ENCODE assay signal across 9 cellular contexts in genomic region chr1:18859560-18859959, GRCh38. TPM values are rescaled to one million over a fixed set of nuclear protein-coding genes. Genes with fewer than 3 reads are reported as not detected.
"Had no signal": no experiment of that assay in that cellular context is flagged by ENCODE, and none has a peak within 500 bp of the region (broad histone marks: within the 10 kb centered on the region; RNA-seq: fewer than 3 reads in every experiment).

TAS1R2 (minus strand) TSS chr1:18859660; CDS start chr1:18859660, 0 bp downstream.

- H3K4me3 ChIP-seq: GM12878 had no signal

- DNase-seq: GDM1, GF-D8 had no signal

- ATAC-seq: GM12878 had no signal

- FAIRE-seq: G401.6, GM12878, GM12891, GM12892, GM18507, GM19239 had no signal

RNA-seq across cellular contexts. Expression of gene TAS1R2, which starts in this region (rescaled TPM):
- total RNA-seq: G401, GM12878 had no signal
- polyA plus RNA-seq: GM12878 had no signal
